In the genomic region with DNA sequence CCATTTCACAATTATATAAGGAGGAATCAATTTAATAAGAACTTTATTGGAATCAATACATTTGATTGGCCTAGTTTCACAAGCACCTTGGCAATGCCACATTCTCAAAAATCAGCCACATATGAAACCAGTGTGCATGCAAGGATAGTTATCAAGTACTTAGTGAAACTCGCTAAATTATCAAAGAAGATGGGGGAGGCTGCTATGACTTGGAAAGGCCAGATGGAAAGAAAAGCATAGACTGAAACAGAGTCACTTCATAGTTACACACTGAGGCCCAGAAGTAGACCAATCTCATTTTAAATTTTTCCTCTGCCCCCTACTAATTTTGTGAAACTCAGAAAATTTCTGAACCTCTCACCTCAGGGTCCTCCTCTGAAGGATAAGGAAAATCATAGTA, we compare ENCODE assay signal across 23 cellular contexts. TPM values are rescaled to one million over a fixed set of nuclear protein-coding genes. Genes with fewer than 3 reads are reported as not detected.
A peak's percentile ranks its signal among the peaks of the same experiment; 100 is the strongest.
DNase-seq lines count a peak whose midpoint lies in the region; ATAC-seq and TF ChIP-seq lines count a peak whose summit lies in the region.
"Had no signal": no experiment of that assay in that cellular context is flagged by ENCODE, and none has a peak within 500 bp of the region (broad histone marks: within the 10 kb centered on the region; RNA-seq: fewer than 3 reads in every experiment).

No MANE protein-coding gene starts in this region.

- H3K36me3 Mint-ChIP-seq in activated CD4-positive, alpha-beta T cell treated with anti-CD3 and anti-CD28 coated beads for 36 hours (ENCODE audit: low read depth): no peaks in the 10 kb centered on the region
- H3K36me3 Mint-ChIP-seq in activated naive CD8-positive, alpha-beta T cell treated with anti-CD3 and anti-CD28 coated beads for 36 hours: no peaks in the 10 kb centered on the region
- H3K36me3 Mint-ChIP-seq: CD14-positive monocyte; CD8-positive, alpha-beta memory T cell had no signal

- no peak for DNase-seq in activated CD4-positive, alpha-beta T cell treated with anti-CD3 and anti-CD28 coated beads for 36 hours
- DNase-seq in activated CD4-positive, alpha-beta T cell treated with anti-CD3 and anti-CD28 coated beads, Interleukin-2, amount 50 U/mL, for 48 hours: no peak
- peak; percentile 30 for DNase-seq in GM12865 (ENCODE audit: low read depth)
- no peak for DNase-seq in activated naive CD8-positive, alpha-beta T cell treated with anti-CD3 and anti-CD28 coated beads for 36 hours
- DNase-seq in stimulated activated naive CD8-positive, alpha-beta T cell treated with anti-CD3 and anti-CD28 coated beads, Interleukin-15, Interleukin-2, amounts not matched to agents 100 U/mL and 50 U/mL, for 24 hours: no peak
- no peak for DNase-seq in cerebellar cortex (ENCODE audit: low spot score)
- DNase-seq in NCI-H1436 (lab: John Stamatoyannopoulos, UW): no peak
- DNase-seq: BE2C; CD8-positive, alpha-beta memory T cell; DMS79 treated with DMSO at 0.1 percent for 48 hours; H7; Karpas-422; NCI-H1092; NCI-H1417 treated with DMSO at 0.1 percent for 48 hours; NCI-H187; NCI-H2107; NCI-H446; NCI-H524 treated with DMSO at 0.1 percent for 48 hours; NCI-H774; SIG-M5 had no signal

- ATAC-seq in activated CD4-positive, alpha-beta T cell treated with anti-CD3 and anti-CD28 coated beads for 36 hours: peak; percentile 51
- peak; percentile 73 for ATAC-seq in stimulated activated naive CD8-positive, alpha-beta T cell treated with anti-CD3 and anti-CD28 coated beads, Interleukin-15, Interleukin-2, amounts not matched to agents 100 U/mL and 50 U/mL, for 24 hours
- ATAC-seq: HepG2 had no signal

- peaks cover 24% of the 10 kb centered on the region for H3K27me3 Mint-ChIP-seq in activated CD4-positive, alpha-beta T cell treated with anti-CD3 and anti-CD28 coated beads for 36 hours
- no peaks in the 10 kb centered on the region for H3K27me3 Mint-ChIP-seq in activated naive CD8-positive, alpha-beta T cell treated with anti-CD3 and anti-CD28 coated beads for 36 hours
- H3K27me3 Mint-ChIP-seq: CD8-positive, alpha-beta memory T cell had no signal

- H3K9me3 Mint-ChIP-seq in activated CD4-positive, alpha-beta T cell treated with anti-CD3 and anti-CD28 coated beads for 36 hours (ENCODE audit: low read depth): no peaks in the 10 kb centered on the region
- H3K9me3 Mint-ChIP-seq in activated naive CD8-positive, alpha-beta T cell treated with anti-CD3 and anti-CD28 coated beads for 36 hours: no peaks in the 10 kb centered on the region
- H3K9me3 Mint-ChIP-seq: CD14-positive monocyte; CD8-positive, alpha-beta memory T cell had no signal

- no peak overlapping the region for H3K4me3 ChIP-seq in GM12865 (ENCODE audit: low read depth, low read length)

- H3K27ac Mint-ChIP-seq in activated CD4-positive, alpha-beta T cell treated with anti-CD3 and anti-CD28 coated beads for 36 hours: no peak overlapping the region
- peak overlapping the region; percentile 86 for H3K27ac Mint-ChIP-seq in activated naive CD8-positive, alpha-beta T cell treated with anti-CD3 and anti-CD28 coated beads for 36 hours
- H3K27ac Mint-ChIP-seq: CD14-positive monocyte had no signal

- CTCF ChIA-PET in activated CD4-positive, alpha-beta T cell treated with anti-CD3 and anti-CD28 coated beads for 36 hours (lab: Charles Lee): interaction anchor here (0.8 kb wide), 1 partner anchor 9 kb away, joined by 3 read pairs; no protein-coding TSS in a partner anchor

- no peak for TF ChIP-seq CTCF in GM12865 (IDR thresholded peaks at IDR 0.05; ENCODE audit: insufficient read depth, low read depth, low read length, missing control alignments)

- POLR2A ChIA-PET in activated CD4-positive, alpha-beta T cell treated with anti-CD3 and anti-CD28 coated beads for 36 hours (lab: Charles Lee): no interaction called here

- peaks cover 27% of the 10 kb centered on the region for H3K4me1 Mint-ChIP-seq in activated CD4-positive, alpha-beta T cell treated with anti-CD3 and anti-CD28 coated beads for 36 hours
- H3K4me1 Mint-ChIP-seq in activated naive CD8-positive, alpha-beta T cell treated with anti-CD3 and anti-CD28 coated beads for 36 hours: peaks cover 53% of the 10 kb centered on the region

- intact Hi-C loops in activated CD4-positive, alpha-beta T cell treated with anti-CD3 and anti-CD28 coated beads for 36 hours (cut with DNase I, micrococcal nuclease): loop anchor here (1.0 to 10.0 kb wide), 2 partner anchors 10 to 827 kb away; no protein-coding TSS in a partner anchor

- no peak overlapping the region for H3K4me3 Mint-ChIP-seq in activated CD4-positive, alpha-beta T cell treated with anti-CD3 and anti-CD28 coated beads for 36 hours
- no peak overlapping the region for H3K4me3 Mint-ChIP-seq in activated naive CD8-positive, alpha-beta T cell treated with anti-CD3 and anti-CD28 coated beads for 36 hours
- H3K4me3 Mint-ChIP-seq: CD14-positive monocyte; CD8-positive, alpha-beta memory T cell had no signal

RNA-seq across cellular contexts. Expression of gene IL22, which starts 28.3 kb away (rescaled TPM):
- 1 to 10 TPM; 1.4 to 1.6 TPM for total RNA-seq in activated CD4-positive, alpha-beta T cell treated with anti-CD3 and anti-CD28 coated beads for 36 hours
- under 1 TPM; 0.31 to 0.64 TPM for total RNA-seq in activated naive CD8-positive, alpha-beta T cell treated with anti-CD3 and anti-CD28 coated beads for 36 hours
- total RNA-seq: H7, HepG2, HT1080 had no signal

RNA-seq across cellular contexts. Expression of gene MDM1, which starts 50.5 kb away (rescaled TPM):
- 10 to 100 TPM; 12.7 to 13.6 TPM for total RNA-seq in activated CD4-positive, alpha-beta T cell treated with anti-CD3 and anti-CD28 coated beads for 36 hours
- total RNA-seq in activated naive CD8-positive, alpha-beta T cell treated with anti-CD3 and anti-CD28 coated beads for 36 hours: 10 to 100 TPM; 20.0 to 22.2 TPM

RNA-seq across cellular contexts. Expression of gene IL26, which starts 56.1 kb away (rescaled TPM):
- 1 to 10 TPM in 1 of 2 experiments, under 1 TPM in 1; 0.56 to 1.1 TPM for total RNA-seq in activated CD4-positive, alpha-beta T cell treated with anti-CD3 and anti-CD28 coated beads for 36 hours
- under 1 TPM in 1 of 2 experiments, not detected in 1; 0.21 TPM for total RNA-seq in activated naive CD8-positive, alpha-beta T cell treated with anti-CD3 and anti-CD28 coated beads for 36 hours
- total RNA-seq: H7, HepG2, HT1080 had no signal
